1 cellular context compared by ENCODE assay signal in genomic region chr5:143129203-143129602, GRCh38.
TF ChIP-seq lines count a peak whose summit lies in the region.

No MANE protein-coding gene starts in this region.

TF ChIP-seq in SK-N-SH, 30 proteins besides CTCF, POLR2A, EP300 and RAD21 (continued from another document):
- no peak for TF ChIP-seq RCOR1 (IDR thresholded peaks at IDR 0.05; ENCODE audit: low read length)
- no peak for TF ChIP-seq NRF1 (IDR thresholded peaks at IDR 0.05; ENCODE audit: low read depth, low read length)
- TF ChIP-seq POLR2AphosphoS5 (IDR thresholded peaks at IDR 0.05; ENCODE audit: low read depth, low read length), result no peak
- no peak for TF ChIP-seq YY1 (IDR thresholded peaks at IDR 0.05; ENCODE audit: low read depth)
- TF ChIP-seq RFX5 (IDR thresholded peaks at IDR 0.05; ENCODE audit: low read length), result no peak
- no peak for TF ChIP-seq SMC3 (IDR thresholded peaks at IDR 0.05; ENCODE audit: low read depth, low read length)
